19 cellular contexts compared by ENCODE assay signal in the genomic region with DNA sequence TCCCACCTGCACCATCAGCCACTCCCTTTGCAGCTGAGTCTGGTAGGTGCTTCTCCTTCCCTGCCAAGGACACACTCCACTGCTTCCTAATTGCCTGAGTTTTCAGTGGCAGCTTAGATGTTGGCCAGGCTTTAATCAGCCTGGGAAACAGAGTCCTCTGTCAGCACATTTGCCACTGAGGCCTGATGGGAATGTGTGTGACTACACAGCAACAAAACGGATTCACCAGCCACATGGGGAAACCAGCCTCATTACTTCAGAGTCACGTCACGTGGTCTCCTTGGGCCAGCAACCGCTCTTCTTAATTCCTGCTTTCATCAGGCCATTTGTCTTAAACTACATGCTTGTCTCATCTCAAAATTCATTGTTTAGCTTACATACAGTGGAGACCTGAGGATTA.
"Had no signal": no experiment of that assay in that cellular context is flagged by ENCODE, and none has a peak within 500 bp of the region (broad histone marks: within the 10 kb centered on the region; RNA-seq: fewer than 3 reads in every experiment).

No MANE protein-coding gene starts in this region.

- H3K9me3 Mint-ChIP-seq: activated CD4-positive, alpha-beta T cell treated with anti-CD3 and anti-CD28 coated beads, Interleukin-2, amount 10 ng/mL, durations not matched to agents 7 days and 5 days; activated naive CD4-positive, alpha-beta T cell treated with anti-CD3 and anti-CD28 coated beads, Interleukin-2, amount 50 U/mL, for 24 hours; activated T-cell treated with anti-CD3 and anti-CD28 coated beads, Interleukin-2, amount 50 U/mL, for 72 hours; neural progenitor cell; stimulated activated naive CD8-positive, alpha-beta T cell treated with anti-CD3 and anti-CD28 coated beads, Interleukin-15, amount 100 ng/mL, for 72 hours; T-helper 1 cell treated with Interleukin-12 subunit alpha and Interleukin-12 subunit beta and Interleukin-4 antibody, amounts not matched to agents 30 μg/mL and 1 μg/mL, for 36 hours had no signal

- H3K4me1 ChIP-seq: left lung, neural progenitor cell, prostate gland had no signal

- H3K9ac ChIP-seq: neural progenitor cell had no signal

- H3K27ac ChIP-seq: left lung, neural progenitor cell, prostate gland, suprapubic skin had no signal

- ATAC-seq: activated T-cell treated with anti-CD3 and anti-CD28 coated beads, Interleukin-2, amount 50 U/mL, for 72 hours; left lung; right cardiac atrium; stimulated activated naive CD8-positive, alpha-beta T cell treated with anti-CD3 and anti-CD28 coated beads, Interleukin-15, amount 100 ng/mL, for 72 hours had no signal

- H3K27me3 ChIP-seq: left lung, neural progenitor cell, suprapubic skin had no signal

- H3K4me3 ChIP-seq: left lung, neural progenitor cell, prostate gland, smooth muscle cell, suprapubic skin had no signal

- H3K4me2 ChIP-seq: neural progenitor cell had no signal

- FAIRE-seq: islet of Langerhans had no signal

- H3K27ac Mint-ChIP-seq: activated CD4-positive, alpha-beta T cell treated with anti-CD3 and anti-CD28 coated beads, Interleukin-2, amount 10 ng/mL, durations not matched to agents 7 days and 5 days; activated naive CD4-positive, alpha-beta T cell treated with anti-CD3 and anti-CD28 coated beads, Interleukin-2, amount 50 U/mL, for 24 hours; activated T-cell treated with anti-CD3 and anti-CD28 coated beads, Interleukin-2, amount 50 U/mL, for 72 hours; neural progenitor cell; stimulated activated naive CD8-positive, alpha-beta T cell treated with anti-CD3 and anti-CD28 coated beads, Interleukin-15, amount 100 ng/mL, for 72 hours; T-helper 1 cell treated with Interleukin-12 subunit alpha and Interleukin-12 subunit beta and Interleukin-4 antibody, amounts not matched to agents 30 μg/mL and 1 μg/mL, for 36 hours had no signal

- H3K9me3 ChIP-seq: left lung, prostate gland, suprapubic skin had no signal

- H2AFZ ChIP-seq: neural progenitor cell had no signal

- H3K4me3 Mint-ChIP-seq: activated CD4-positive, alpha-beta T cell treated with anti-CD3 and anti-CD28 coated beads, Interleukin-2, amount 10 ng/mL, durations not matched to agents 7 days and 5 days; activated naive CD4-positive, alpha-beta T cell treated with anti-CD3 and anti-CD28 coated beads, Interleukin-2, amount 50 U/mL, for 24 hours; activated T-cell treated with anti-CD3 and anti-CD28 coated beads, Interleukin-2, amount 50 U/mL, for 72 hours; naive B cell; neural progenitor cell; stimulated activated naive CD8-positive, alpha-beta T cell treated with anti-CD3 and anti-CD28 coated beads, Interleukin-15, amount 100 ng/mL, for 72 hours; T-helper 1 cell treated with Interleukin-12 subunit alpha and Interleukin-12 subunit beta and Interleukin-4 antibody, amounts not matched to agents 30 μg/mL and 1 μg/mL, for 36 hours had no signal

- H3K36me3 ChIP-seq: left lung, neural progenitor cell, prostate gland, suprapubic skin had no signal

- DNase-seq: activated CD4-positive, alpha-beta T cell treated with anti-CD3 and anti-CD28 coated beads, Interleukin-2, amount 10 ng/mL, durations not matched to agents 7 days and 5 days; activated CD8-positive, alpha-beta memory T cell treated with anti-CD3 and anti-CD28 coated beads, Interleukin-2, amount 50 U/mL, for 4 hours; activated effector memory CD4-positive, alpha-beta T cell treated with anti-CD3 and anti-CD28 coated beads, Interleukin-2, amount 50 U/mL, for 16 hours; activated T-cell treated with anti-CD3 and anti-CD28 coated beads, Interleukin-2, amount 50 U/mL, for 72 hours; effector CD4-positive, alpha-beta T cell; left lung; mammary epithelial cell; naive B cell; right cardiac atrium; stimulated activated CD4-positive, alpha-beta T cell treated with anti-CD3 and anti-CD28 coated beads, Interleukin-4, amount 100 ng/mL, for 1 hour; stimulated activated naive CD8-positive, alpha-beta T cell treated with anti-CD3 and anti-CD28 coated beads, Interleukin-15, amount 100 ng/mL, for 72 hours; trophoblast cell had no signal

- H3K27me3 Mint-ChIP-seq: activated CD4-positive, alpha-beta T cell treated with anti-CD3 and anti-CD28 coated beads, Interleukin-2, amount 10 ng/mL, durations not matched to agents 7 days and 5 days had no signal

- H3K4me1 Mint-ChIP-seq: activated CD4-positive, alpha-beta T cell treated with anti-CD3 and anti-CD28 coated beads, Interleukin-2, amount 10 ng/mL, durations not matched to agents 7 days and 5 days; activated naive CD4-positive, alpha-beta T cell treated with anti-CD3 and anti-CD28 coated beads, Interleukin-2, amount 50 U/mL, for 24 hours; naive B cell; stimulated activated naive CD8-positive, alpha-beta T cell treated with anti-CD3 and anti-CD28 coated beads, Interleukin-15, amount 100 ng/mL, for 72 hours had no signal

- H3K36me3 Mint-ChIP-seq: activated naive CD4-positive, alpha-beta T cell treated with anti-CD3 and anti-CD28 coated beads, Interleukin-2, amount 50 U/mL, for 24 hours; naive B cell; neural progenitor cell had no signal
